In the genomic region with DNA sequence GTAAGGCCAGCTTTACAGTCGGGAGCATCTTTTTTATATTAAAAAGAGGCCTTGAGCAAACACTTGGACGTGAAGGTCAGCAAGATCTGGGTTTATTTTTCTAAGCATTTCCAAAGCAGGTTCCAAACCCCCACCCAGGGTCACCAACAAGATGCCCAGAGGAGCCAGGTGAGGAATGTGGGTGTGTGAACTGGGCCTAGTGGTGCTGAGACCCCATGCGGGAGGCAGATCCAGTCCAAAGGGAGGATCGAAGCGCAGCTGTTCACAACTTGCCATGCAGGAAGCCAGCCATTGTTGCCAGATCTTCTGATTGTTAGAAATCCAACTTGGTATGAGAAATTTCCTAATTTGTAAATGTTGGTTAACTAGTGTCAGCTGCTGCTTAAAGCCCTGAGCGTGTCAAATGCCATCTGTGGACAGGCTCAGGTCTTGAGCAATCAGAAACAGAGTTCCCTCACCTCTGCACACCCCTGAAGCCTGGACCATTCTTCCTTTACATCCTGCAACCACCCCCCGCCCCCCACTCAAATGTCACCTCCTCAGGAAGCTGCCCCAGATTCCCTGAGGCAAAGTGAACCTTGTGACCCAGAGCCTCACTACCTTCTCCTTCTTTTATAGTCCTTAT, we compare ENCODE assay signal across 12 cellular contexts. TPM values are rescaled to one million over a fixed set of nuclear protein-coding genes. Genes with fewer than 3 reads are reported as not detected.
A peak's percentile ranks its signal among the peaks of the same experiment; 100 is the strongest.
DNase-seq lines count a peak whose midpoint lies in the region; ATAC-seq and TF ChIP-seq lines count a peak whose summit lies in the region.
"Had no signal": no experiment of that assay in that cellular context is flagged by ENCODE, and none has a peak within 500 bp of the region (broad histone marks: within the 10 kb centered on the region; RNA-seq: fewer than 3 reads in every experiment).

No MANE protein-coding gene starts in this region.

- no peaks in the 10 kb centered on the region for H3K27me3 ChIP-seq in CD8-positive, alpha-beta T cell (ENCODE audit: insufficient read depth, low read length)

- H3K27me3 Mint-ChIP-seq in CD8-positive, alpha-beta T cell (ENCODE audit: low read depth) = no peaks in the 10 kb centered on the region
- H3K27me3 Mint-ChIP-seq in activated CD4-positive, alpha-beta memory T cell treated with anti-CD3 and anti-CD28 coated beads, Interleukin-2, amount 10 ng/mL, durations not matched to agents 7 days and 5 days = no peaks in the 10 kb centered on the region

- H3K4me1 ChIP-seq in CD8-positive, alpha-beta T cell (ENCODE audit: insufficient read depth, low read length) = peaks cover 93% of the 10 kb centered on the region

- POLR2A ChIA-PET in CD8-positive, alpha-beta T cell (lab: Charles Lee) = interaction anchor here (0.8 to 1.4 kb wide), 3 partner anchors 40 to 62 kb away, joined by 3 read pairs; a partner anchor contains a TSS
- POLR2A ChIA-PET in activated CD4-positive, alpha-beta memory T cell treated with anti-CD3 and anti-CD28 coated beads, Interleukin-2, amount 10 ng/mL, durations not matched to agents 7 days and 5 days (lab: Charles Lee) = interaction anchor here (0.6 to 3.5 kb wide), 7 partner anchors 12 to 107 kb away, joined by 3 to 23 read pairs (median 5); no protein-coding TSS in a partner anchor

- peak overlapping the region; percentile 91 for H3K27ac Mint-ChIP-seq in CD8-positive, alpha-beta T cell
- H3K27ac Mint-ChIP-seq in activated CD4-positive, alpha-beta memory T cell treated with anti-CD3 and anti-CD28 coated beads, Interleukin-2, amount 10 ng/mL, durations not matched to agents 7 days and 5 days = peak overlapping the region; percentile 21

- H3K4me3 Mint-ChIP-seq in CD8-positive, alpha-beta T cell = peak overlapping the region; percentile 60
- no peak overlapping the region for H3K4me3 Mint-ChIP-seq in activated CD4-positive, alpha-beta memory T cell treated with anti-CD3 and anti-CD28 coated beads, Interleukin-2, amount 10 ng/mL, durations not matched to agents 7 days and 5 days

- CTCF ChIA-PET in CD8-positive, alpha-beta T cell (lab: Charles Lee) = no interaction called here
- CTCF ChIA-PET in activated CD4-positive, alpha-beta memory T cell treated with anti-CD3 and anti-CD28 coated beads, Interleukin-2, amount 10 ng/mL, durations not matched to agents 7 days and 5 days (lab: Charles Lee) = no interaction called here

- H3K36me3 ChIP-seq in CD8-positive, alpha-beta T cell (ENCODE audit: insufficient read depth, low read length) = no peaks in the 10 kb centered on the region

- intact Hi-C loops in CD8-positive, alpha-beta T cell (cut with DNase I, micrococcal nuclease) = loop anchor here in 1 of 2 experiments (2.0 kb wide), 1 partner anchor 17 kb away; no protein-coding TSS in a partner anchor

- no peak overlapping the region for H3K4me3 ChIP-seq in CD8-positive, alpha-beta T cell (ENCODE audit: low read depth, low read length)
- H3K4me3 ChIP-seq: skin epidermis had no signal

- H3K9me3 ChIP-seq in CD8-positive, alpha-beta T cell (ENCODE audit: low read length) = no peaks in the 10 kb centered on the region

- H3K36me3 Mint-ChIP-seq in CD8-positive, alpha-beta T cell = peaks cover 16% of the 10 kb centered on the region
- peaks cover 73% of the 10 kb centered on the region for H3K36me3 Mint-ChIP-seq in activated CD4-positive, alpha-beta memory T cell treated with anti-CD3 and anti-CD28 coated beads, Interleukin-2, amount 10 ng/mL, durations not matched to agents 7 days and 5 days (ENCODE audit: low read depth)

- peak overlapping the region; percentile 56 for H3K27ac ChIP-seq in CD8-positive, alpha-beta T cell (ENCODE audit: low read depth, low read length)

- no peaks in the 10 kb centered on the region for H3K9me3 Mint-ChIP-seq in CD8-positive, alpha-beta T cell
- H3K9me3 Mint-ChIP-seq in activated CD4-positive, alpha-beta memory T cell treated with anti-CD3 and anti-CD28 coated beads, Interleukin-2, amount 10 ng/mL, durations not matched to agents 7 days and 5 days = no peaks in the 10 kb centered on the region

- H3K4me1 Mint-ChIP-seq in CD8-positive, alpha-beta T cell (ENCODE audit: low read depth) = peaks cover 93% of the 10 kb centered on the region
- peaks cover 91% of the 10 kb centered on the region for H3K4me1 Mint-ChIP-seq in activated CD4-positive, alpha-beta memory T cell treated with anti-CD3 and anti-CD28 coated beads, Interleukin-2, amount 10 ng/mL, durations not matched to agents 7 days and 5 days

- DNase-seq in AML-193 (lab: John Stamatoyannopoulos, UW) = peak; percentile 6 to 12
- DNase-seq in CD8-positive, alpha-beta T cell = no peak
- DNase-seq in activated CD4-positive, alpha-beta memory T cell treated with anti-CD3 and anti-CD28 coated beads, Interleukin-2, amount 10 ng/mL, durations not matched to agents 7 days and 5 days = no peak
- peak; percentile 41 for DNase-seq in mesenteric fat pad (ENCODE audit: low spot score)
- DNase-seq in medulla oblongata (ENCODE audit: extremely low spot score) = no peak
- DNase-seq: activated CD4-positive, CD25-positive, alpha-beta regulatory T cell; activated gamma-delta T cell; NCI-H1694; NCI-H774 had no signal

- no peak for TF ChIP-seq CTCF in CD8-positive, alpha-beta T cell (IDR thresholded peaks at IDR 0.05)

- no peak for ATAC-seq in CD8-positive, alpha-beta T cell
- ATAC-seq in HG03521 (IDR thresholded peaks at IDR 0.05; ENCODE audit: unreplicated experiment) (no peak), GM18868 (IDR thresholded peaks at IDR 0.05; ENCODE audit: unreplicated experiment) (no peak)

RNA-seq across cellular contexts. Expression of a gene that starts 46.5 kb away (rescaled TPM):
- total RNA-seq in CD8-positive, alpha-beta T cell = 10 to 100 TPM; 32.6 to 34.9 TPM
- total RNA-seq in activated CD4-positive, alpha-beta memory T cell treated with anti-CD3 and anti-CD28 coated beads, Interleukin-2, amount 10 ng/mL, durations not matched to agents 7 days and 5 days = 10 to 100 TPM; 53.3 to 56.9 TPM
- 9.3 TPM for total RNA-seq in mesenteric fat pad

Comparison
In these comparisons a context has a peak if more than half of its experiments do, and no peak if none do; other contexts are left out.
1. DNase-seq: peak in AML-193 (2 of 2) and mesenteric fat pad (single experiment); none in CD8-positive, alpha-beta T cell (0 of 7), activated CD4-positive, alpha-beta memory T cell treated with anti-CD3 and anti-CD28 coated beads, Interleukin-2, amount 10 ng/mL, durations not matched to agents 7 days and 5 days (single experiment) and medulla oblongata (single experiment).